In genomic region chr5:43484049-43484849, GRCh38 we compare ENCODE assay signal across 1 cellular context.
A peak's percentile ranks its signal among the peaks of the same experiment; 100 is the strongest.
TF ChIP-seq lines count a peak whose summit lies in the region.

No MANE protein-coding gene starts in this region.

TF ChIP-seq in HepG2, 621 proteins besides CTCF, POLR2A, EP300 and RAD21 (continued from another document):
- no peak for TF ChIP-seq AHDC1 (CRISPR knock-in tag; IDR thresholded peaks at IDR 0.05; ENCODE audit: borderline replicate concordance)
- TF ChIP-seq E2F5 (CRISPR knock-in tag; conservative IDR thresholded peaks at IDR 0.05), result no peak
- TF ChIP-seq GTF3A (CRISPR knock-in tag; conservative IDR thresholded peaks at IDR 0.05), result no peak
- peak; percentile 30 to 94; a peak in 3 of 4 replicates for TF ChIP-seq HMGXB4 (CRISPR knock-in tag; IDR thresholded peaks at IDR 0.05; ENCODE audit: borderline replicate concordance in 1 of 2, low read depth in 1 of 2)
- no peak for TF ChIP-seq ZIK1 (CRISPR knock-in tag; IDR thresholded peaks at IDR 0.05; ENCODE audit: borderline replicate concordance, low read depth)
- peak; percentile 68 for TF ChIP-seq STAG1 (CRISPR knock-in tag; IDR thresholded peaks at IDR 0.05)
- TF ChIP-seq RBM22 (optimal IDR thresholded peaks at IDR 0.05; ENCODE audit: low read length), result peak; percentile 44
- peak; percentile 4; the same call in 1 of the 2 replicates for TF ChIP-seq KAT8 (CRISPR knock-in tag; IDR thresholded peaks at IDR 0.05)
- peak; percentile 3 for TF ChIP-seq RXRB (CRISPR knock-in tag; IDR thresholded peaks at IDR 0.05; ENCODE audit: borderline replicate concordance)
- no peak for TF ChIP-seq SAFB2 (CRISPR knock-in tag; IDR thresholded peaks at IDR 0.05; ENCODE audit: borderline replicate concordance, low read depth)
- TF ChIP-seq ZSCAN12 (CRISPR knock-in tag; IDR thresholded peaks at IDR 0.05), result no peak
- peak; percentile 43; the same call in 1 of the 2 replicates for TF ChIP-seq HNRNPL (IDR thresholded peaks at IDR 0.05; ENCODE audit: low read depth, low read length)
- TF ChIP-seq PCBP1 (IDR thresholded peaks at IDR 0.05; ENCODE audit: borderline replicate concordance, low read depth, low read length), result no peak
- no peak for TF ChIP-seq ZSCAN25 (CRISPR knock-in tag; IDR thresholded peaks at IDR 0.05)
- no peak for TF ChIP-seq XBP1 (CRISPR knock-in tag; IDR thresholded peaks at IDR 0.05)
- no peak for TF ChIP-seq THAP11 (CRISPR knock-in tag; IDR thresholded peaks at IDR 0.05)
- TF ChIP-seq POLR2G (IDR thresholded peaks at IDR 0.05; ENCODE audit: low read depth, low read length), result peak; percentile 52; the same call in 1 of the 2 replicates
- TF ChIP-seq GTF2F1 (IDR thresholded peaks at IDR 0.05; ENCODE audit: low read length), result no peak
- TF ChIP-seq ZNF703 (CRISPR knock-in tag; IDR thresholded peaks at IDR 0.05; ENCODE audit: borderline replicate concordance), result peak; percentile 68; the same call in 1 of the 2 replicates
- no peak for TF ChIP-seq ZNF503 (CRISPR knock-in tag; IDR thresholded peaks at IDR 0.05)
- no peak for TF ChIP-seq ZNF556 (CRISPR knock-in tag; IDR thresholded peaks at IDR 0.05; ENCODE audit: borderline replicate concordance)
- TF ChIP-seq GABPA (IDR thresholded peaks at IDR 0.05; ENCODE audit: low read depth, low read length), result peak; percentile 21
- no peak; the same call in 1 of the 2 replicates for TF ChIP-seq GABPA (CRISPR knock-in tag; IDR thresholded peaks at IDR 0.05; ENCODE audit: low read depth)
- 0 out of 2 replicates have a peak, but pooled peaks have one; percentile 24 for TF ChIP-seq ZBTB8A (CRISPR knock-in tag; IDR thresholded peaks at IDR 0.05; ENCODE audit: borderline replicate concordance, low read depth)
- TF ChIP-seq RNF2 (conservative IDR thresholded peaks at IDR 0.05; ENCODE audit: low read depth), result peak; percentile 50; the same call in 1 of the 2 replicates
- peak; percentile 56 for TF ChIP-seq GABPB1 (CRISPR knock-in tag; IDR thresholded peaks at IDR 0.05)
- peak; percentile 82; the same call in 1 of the 2 replicates for TF ChIP-seq DMAP1 (CRISPR knock-in tag; IDR thresholded peaks at IDR 0.05)
- TF ChIP-seq ZNF547 (CRISPR knock-in tag; IDR thresholded peaks at IDR 0.05), result peak; percentile 23; the same call in 1 of the 2 replicates
- TF ChIP-seq ZNF781 (CRISPR knock-in tag; IDR thresholded peaks at IDR 0.05; ENCODE audit: borderline replicate concordance, not compliant biosample characterization), result peak; percentile 37
- TF ChIP-seq PLRG1 (conservative IDR thresholded peaks at IDR 0.05), result no peak
